Comparison of ENCODE assay signal across 8 cellular contexts in the genomic region with DNA sequence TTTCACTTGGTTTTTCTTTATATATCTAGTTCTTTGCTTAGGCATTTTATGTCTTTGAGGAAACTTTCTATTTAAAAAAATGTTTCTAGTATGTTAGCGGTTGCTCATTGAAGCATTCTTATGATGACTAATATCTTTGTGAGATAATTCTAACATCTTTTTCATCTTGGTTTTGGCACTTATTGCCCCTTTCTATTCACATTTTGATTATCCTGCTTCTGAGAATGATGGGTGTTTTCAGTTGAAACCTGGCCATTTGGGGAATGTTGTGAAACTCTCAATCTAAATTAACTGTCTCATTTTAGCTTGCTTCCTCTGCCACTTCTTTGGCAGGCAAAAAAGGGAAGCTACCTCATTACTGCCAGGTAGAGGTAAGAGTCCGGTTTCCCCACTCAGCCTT.
"Had no signal": no experiment of that assay in that cellular context is flagged by ENCODE, and none has a peak within 500 bp of the region (broad histone marks: within the 10 kb centered on the region; RNA-seq: fewer than 3 reads in every experiment).

No MANE protein-coding gene starts in this region.

- FAIRE-seq: G401.6, GM12878, GM12891, GM12892, GM18507, GM19239 had no signal

- DNase-seq: GDM1, GF-D8 had no signal

- H3K4me3 ChIP-seq: GM12878 had no signal

- ATAC-seq: GM12878 had no signal
